15 cellular contexts compared by ENCODE assay signal in genomic region chr1:23081376-23081775, GRCh38.
A peak's percentile ranks its signal among the peaks of the same experiment; 100 is the strongest.
DNase-seq lines count a peak whose midpoint lies in the region; ATAC-seq, FAIRE-seq and TF ChIP-seq lines count a peak whose summit lies in the region.
"Had no signal": no experiment of that assay in that cellular context is flagged by ENCODE, and none has a peak within 500 bp of the region (broad histone marks: within the 10 kb centered on the region; RNA-seq: fewer than 3 reads in every experiment).

No MANE protein-coding gene starts in this region.

- peak overlapping the region in 1 of 2 donors; percentile 62 for H3K27ac Mint-ChIP-seq in activated naive CD4-positive, alpha-beta T cell treated with anti-CD3 and anti-CD28 coated beads, Interleukin-2, amount 50 U/mL, for 72 hours
- H3K27ac Mint-ChIP-seq: dendritic cell treated with granulocyte-macrophage colony-stimulating factor and Interleukin-4, amounts not matched to agents 40 ng/mL and 50 ng/mL, for 4 days had no signal

- H3K9me3 ChIP-seq in A549: no peaks in the 10 kb centered on the region
- H3K9me3 ChIP-seq: testis had no signal

- H3K4me1 ChIP-seq in A549: peaks cover 3% of the 10 kb centered on the region; the same call in 1 of the 3 replicates
- H3K4me1 ChIP-seq: testis had no signal

- TF ChIP-seq EP300 in A549 (IDR thresholded peaks at IDR 0.05): no peak

- 95% methylated on average over 3 of the region's 3 CpGs for WGBS in A549 (ENCODE audit: missing lambda C conversion rate)

- no peak overlapping the region for H3K4me2 ChIP-seq in A549

- H3K9me3 Mint-ChIP-seq in activated naive CD4-positive, alpha-beta T cell treated with anti-CD3 and anti-CD28 coated beads, Interleukin-2, amount 50 U/mL, for 72 hours: no peaks in the 10 kb centered on the region
- H3K9me3 Mint-ChIP-seq: dendritic cell treated with granulocyte-macrophage colony-stimulating factor and Interleukin-4, amounts not matched to agents 40 ng/mL and 50 ng/mL, for 4 days had no signal

- H3K4me3 ChIP-seq in A549: no peak overlapping the region
- H3K4me3 ChIP-seq in fibroblast of the aortic adventitia (ENCODE audit: low read depth, low read length): no peak overlapping the region
- H3K4me3 ChIP-seq: testis had no signal

- H3K27ac ChIP-seq in A549: no peak overlapping the region
- H3K27ac ChIP-seq: testis had no signal

- CTCF ChIA-PET in A549 (lab: Yijun Ruan, JAX): interaction anchor here (0.6 to 3.6 kb wide), 8 partner anchors 11 to 663 kb away, joined by 3 to 19 read pairs (median 4); no protein-coding TSS in a partner anchor

- TF ChIP-seq POLR2A in A549 (IDR thresholded peaks at IDR 0.05; ENCODE audit: low read length): no peak

- no peaks in the 10 kb centered on the region for H3K36me3 Mint-ChIP-seq in activated naive CD4-positive, alpha-beta T cell treated with anti-CD3 and anti-CD28 coated beads, Interleukin-2, amount 50 U/mL, for 72 hours

- TF ChIP-seq CTCF in A549 (IDR thresholded peaks at IDR 0.05) (no peak), GM12874 (IDR thresholded peaks at IDR 0.05; ENCODE audit: insufficient read depth, low read depth, low read length) (peak; percentile 28; the same call in 1 of the 2 replicates), fibroblast of the aortic adventitia (IDR thresholded peaks at IDR 0.05; ENCODE audit: insufficient read depth, low read length) (peak; percentile 32)

- ATAC-seq in A549: peak; percentile 48 to 62; a peak in 3 of 6 replicates
- ATAC-seq in activated naive CD4-positive, alpha-beta T cell treated with anti-CD3 and anti-CD28 coated beads, Interleukin-2, amount 50 U/mL, for 72 hours: no peak

- POLR2A ChIA-PET in A549 (lab: Yijun Ruan, JAX): no interaction called here

- FAIRE-seq in A549 (lab: Jason Lieb, UNC): no peak

- TF ChIP-seq RAD21 in A549 (conservative IDR thresholded peaks at IDR 0.05 in 1 of 2, IDR thresholded peaks at IDR 0.05 in 1 of 2): no peak

- DNase-seq in A549 (ENCODE audit: low read depth in 1 of 2, low spot score in 1 of 2) (peak; percentile 22), SW480 (ENCODE audit: low spot score) (peak; percentile 15), fibroblast of the aortic adventitia (ENCODE audit: low read depth) (no peak), NCI-H2227 (lab: John Stamatoyannopoulos, UW; ENCODE audit: unreplicated experiment) (no peak), NCI-H446 treated with DMSO at 0.1 percent for 48 hours (lab: John Stamatoyannopoulos, UW) (no peak)
- DNase-seq in activated naive CD4-positive, alpha-beta T cell treated with anti-CD3 and anti-CD28 coated beads, Interleukin-2, amount 50 U/mL, for 72 hours (ENCODE audit: low spot score in 2 of 2): no peak
- no peak for DNase-seq in activated effector memory CD4-positive, alpha-beta T cell treated with Interleukin-2 at 50 U/mL for 16 hours
- DNase-seq: activated gamma-delta T cell, AML-193, head of caudate nucleus, NCI-H526 treated with DMSO at 0.1 percent for 48 hours, retina, testis had no signal

TF ChIP-seq in A549, 52 proteins besides CTCF, POLR2A, EP300 and RAD21:
- TF ChIP-seq MYC (IDR thresholded peaks at IDR 0.05; ENCODE audit: borderline replicate concordance, low read length) (no peak), RNF2 (IDR thresholded peaks at IDR 0.05; ENCODE audit: borderline replicate concordance, low read depth) (no peak), RCOR1 (IDR thresholded peaks at IDR 0.05; ENCODE audit: low read depth, low read length) (no peak), ESRRA (IDR thresholded peaks at IDR 0.05; ENCODE audit: borderline replicate concordance, low read length) (no peak), HOXA7 (CRISPR knock-in tag; IDR thresholded peaks at IDR 0.05) (no peak), ZC3H11A (IDR thresholded peaks at IDR 0.05) (no peak), MAZ (IDR thresholded peaks at IDR 0.05; ENCODE audit: borderline replicate concordance, low read depth, low read length) (no peak), GATA3 (IDR thresholded peaks at IDR 0.05; ENCODE audit: borderline replicate concordance) (no peak), EHF (CRISPR knock-in tag; IDR thresholded peaks at IDR 0.05) (no peak)
- TF ChIP-seq, protein P1, sequence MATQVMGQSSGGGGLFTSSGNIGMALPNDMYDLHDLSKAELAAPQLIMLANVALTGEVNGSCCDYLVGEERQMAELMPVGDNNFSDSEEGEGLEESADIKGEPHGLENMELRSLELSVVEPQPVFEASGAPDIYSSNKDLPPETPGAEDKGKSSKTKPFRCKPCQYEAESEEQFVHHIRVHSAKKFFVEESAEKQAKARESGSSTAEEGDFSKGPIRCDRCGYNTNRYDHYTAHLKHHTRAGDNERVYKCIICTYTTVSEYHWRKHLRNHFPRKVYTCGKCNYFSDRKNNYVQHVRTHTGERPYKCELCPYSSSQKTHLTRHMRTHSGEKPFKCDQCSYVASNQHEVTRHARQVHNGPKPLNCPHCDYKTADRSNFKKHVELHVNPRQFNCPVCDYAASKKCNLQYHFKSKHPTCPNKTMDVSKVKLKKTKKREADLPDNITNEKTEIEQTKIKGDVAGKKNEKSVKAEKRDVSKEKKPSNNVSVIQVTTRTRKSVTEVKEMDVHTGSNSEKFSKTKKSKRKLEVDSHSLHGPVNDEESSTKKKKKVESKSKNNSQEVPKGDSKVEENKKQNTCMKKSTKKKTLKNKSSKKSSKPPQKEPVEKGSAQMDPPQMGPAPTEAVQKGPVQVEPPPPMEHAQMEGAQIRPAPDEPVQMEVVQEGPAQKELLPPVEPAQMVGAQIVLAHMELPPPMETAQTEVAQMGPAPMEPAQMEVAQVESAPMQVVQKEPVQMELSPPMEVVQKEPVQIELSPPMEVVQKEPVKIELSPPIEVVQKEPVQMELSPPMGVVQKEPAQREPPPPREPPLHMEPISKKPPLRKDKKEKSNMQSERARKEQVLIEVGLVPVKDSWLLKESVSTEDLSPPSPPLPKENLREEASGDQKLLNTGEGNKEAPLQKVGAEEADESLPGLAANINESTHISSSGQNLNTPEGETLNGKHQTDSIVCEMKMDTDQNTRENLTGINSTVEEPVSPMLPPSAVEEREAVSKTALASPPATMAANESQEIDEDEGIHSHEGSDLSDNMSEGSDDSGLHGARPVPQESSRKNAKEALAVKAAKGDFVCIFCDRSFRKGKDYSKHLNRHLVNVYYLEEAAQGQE (IDR thresholded peaks at IDR 0.05): no peak

Comparison
In these comparisons a context has a peak if more than half of its experiments do, and no peak if none do; other contexts are left out.
1. ATAC-seq: peak in A549 (2 of 2); none in activated naive CD4-positive, alpha-beta T cell treated with anti-CD3 and anti-CD28 coated beads, Interleukin-2, amount 50 U/mL, for 72 hours (0 of 2).
2. DNase-seq: peak in A549 (2 of 2) and SW480 (single experiment); none in fibroblast of the aortic adventitia (single experiment), NCI-H2227 (single experiment), activated naive CD4-positive, alpha-beta T cell treated with anti-CD3 and anti-CD28 coated beads, Interleukin-2, amount 50 U/mL, for 72 hours (0 of 2), NCI-H446 treated with DMSO at 0.1 percent for 48 hours (single experiment) and activated effector memory CD4-positive, alpha-beta T cell treated with Interleukin-2 at 50 U/mL for 16 hours (single experiment).